10 cellular contexts compared by ENCODE assay signal in genomic region chr15:89812126-89812846, GRCh38. TPM values are rescaled to one million over a fixed set of nuclear protein-coding genes. Genes with fewer than 3 reads are reported as not detected.
A peak's percentile ranks its signal among the peaks of the same experiment; 100 is the strongest.
DNase-seq lines count a peak whose midpoint lies in the region; ATAC-seq and TF ChIP-seq lines count a peak whose summit lies in the region.
"Had no signal": no experiment of that assay in that cellular context is flagged by ENCODE, and none has a peak within 500 bp of the region (broad histone marks: within the 10 kb centered on the region; RNA-seq: fewer than 3 reads in every experiment).

No MANE protein-coding gene starts in this region.

- no peak for TF ChIP-seq POLR2A in stomach (IDR thresholded peaks at IDR 0.05)

- no peaks in the 10 kb centered on the region for H3K36me3 ChIP-seq in stomach

- peaks cover 23 to 42% (median 32%) of the 10 kb centered on the region in 4 donors for H3K4me1 ChIP-seq in stomach

- peaks cover 33% of the 10 kb centered on the region for H3K4me1 Mint-ChIP-seq in MCF 10A (ENCODE audit: insufficient read depth, unreplicated experiment)
- H3K4me1 Mint-ChIP-seq in progenitor cell of endocrine pancreas (ENCODE audit: low read depth) = peaks cover 7% of the 10 kb centered on the region

- BruUV-seq in MCF 10A (replicated peaks; lab: Mats Ljungman, UMichigan) = no TSS peak

- peak; percentile 51 for DNase-seq in HT1080 (ENCODE audit: low read depth)
- peak; percentile 97 for DNase-seq in MCF 10A (ENCODE audit: unreplicated experiment)
- peak; percentile 53 to 87 for DNase-seq in left colon
- DNase-seq in stomach = peak; percentile 74
- no peak for DNase-seq in progenitor cell of endocrine pancreas (ENCODE audit: low spot score, unreplicated experiment)
- no peak for DNase-seq in G401 (ENCODE audit: low spot score)

- POLR2A ChIA-PET in MCF 10A (lab: Yijun Ruan, JAX) = interaction anchor here (0.8 to 4.0 kb wide), 12 partner anchors 9 to 590 kb away, joined by 3 to 22 read pairs (median 4); no protein-coding TSS in a partner anchor

- intact Hi-C loops in MCF 10A (cut with micrococcal nuclease) = loop anchor here (1.0 to 2.0 kb wide), 4 partner anchors 29 to 63 kb away; no protein-coding TSS in a partner anchor
- intact Hi-C loops in left colon (cut with DNase I, micrococcal nuclease) = no loop called here
- intact Hi-C loops in stomach (cut with DNase I; ENCODE audit: low total_unique reads) = no loop called here

- H3K27me3 Mint-ChIP-seq in MCF 10A (ENCODE audit: insufficient read depth, unreplicated experiment) = no peaks in the 10 kb centered on the region
- peaks cover 33% of the 10 kb centered on the region for H3K27me3 Mint-ChIP-seq in progenitor cell of endocrine pancreas

- H3K4me3 Mint-ChIP-seq in MCF 10A (ENCODE audit: unreplicated experiment) (peak overlapping the region; percentile 89), progenitor cell of endocrine pancreas (ENCODE audit: low read depth) (no peak overlapping the region)

- WGBS in stomach, 5 donors = 51 to 68% (median 57%) methylated on average over 6 to 8 of the region's 8 CpGs

- no peaks in the 10 kb centered on the region for H3K9me3 Mint-ChIP-seq in MCF 10A (ENCODE audit: unreplicated experiment)
- H3K9me3 Mint-ChIP-seq in progenitor cell of endocrine pancreas (ENCODE audit: low read depth) = peaks cover 4% of the 10 kb centered on the region

- peak overlapping the region in 1 of 4 donors; percentile 59 for H3K4me3 ChIP-seq in stomach

- H3K36me3 Mint-ChIP-seq in MCF 10A (ENCODE audit: insufficient read depth, unreplicated experiment) (peaks cover 55% of the 10 kb centered on the region), progenitor cell of endocrine pancreas (ENCODE audit: insufficient read depth) (peaks cover 3% of the 10 kb centered on the region)

- CTCF ChIA-PET in MCF 10A (lab: Yijun Ruan, JAX) = interaction anchor here (0.6 to 2.4 kb wide), 9 partner anchors 12 to 77 kb away, joined by 3 to 13 read pairs (median 4); no protein-coding TSS in a partner anchor

- peak overlapping the region; percentile 88 for H3K27ac Mint-ChIP-seq in MCF 10A (ENCODE audit: low read depth, unreplicated experiment)
- H3K27ac Mint-ChIP-seq in progenitor cell of endocrine pancreas = no peak overlapping the region

- H3K27ac ChIP-seq in stomach = peak overlapping the region in 2 of 5 donors; percentile 15 to 39

- no peak for TF ChIP-seq EP300 in stomach (IDR thresholded peaks at IDR 0.05)

- ATAC-seq in left colon = peak; percentile 87
- ATAC-seq in HG02588 (IDR thresholded peaks at IDR 0.05; ENCODE audit: unreplicated experiment) = no peak
- no peak for ATAC-seq in HG03175 (IDR thresholded peaks at IDR 0.05; ENCODE audit: unreplicated experiment)

- peaks cover 0 to 46% (median 22%) of the 10 kb centered on the region in 3 donors for H3K27me3 ChIP-seq in stomach

- H3K9me3 ChIP-seq in stomach = peaks cover 0 to 9% (median 7%) of the 10 kb centered on the region in 4 donors

- in situ Hi-C loops in G401 (cut with HindIII; ENCODE audit: low sequenced_read_pairs) = no loop called here

- TF ChIP-seq CTCF in MCF 10A (IDR thresholded peaks at IDR 0.05; ENCODE audit: unreplicated experiment) = no peak
- no peak for TF ChIP-seq CTCF in stomach (IDR thresholded peaks at IDR 0.05)
- no peak for TF ChIP-seq CTCF in progenitor cell of endocrine pancreas (IDR thresholded peaks at IDR 0.05; ENCODE audit: unreplicated experiment)

RNA-seq across cellular contexts. Expression of gene ANPEP, which starts 2.4 kb away (rescaled TPM):
- 357 and 384 TPM in 2 replicates for total RNA-seq in HT1080 (2014; rRNA removed; shearing (Covaris generic))
- polyA plus RNA-seq in HT1080 (2015; cell fraction: cytosol; rRNA removed) = 340 and 361 TPM in 2 replicates
- 1,086 and 1,306 TPM in 2 replicates for polyA plus RNA-seq in HT1080 (2015; cell fraction: nucleus; rRNA removed)
- total RNA-seq in MCF 10A (2022) (252 and 294 TPM in 2 replicates), left colon (100 to 1,000 TPM; 439 to 623 TPM), stomach (10 to 100 TPM in 2 of 5 donors, 1 to 10 TPM in 2, under 1 TPM in 1; 0.89 to 41.7 (median 5.2) TPM), progenitor cell of endocrine pancreas (1.7 and 1.8 TPM in 2 replicates)
- 1 to 10 TPM; 1.9 to 7.2 (median 5.7) TPM for polyA plus RNA-seq in stomach
- not detected in 2 replicates for total RNA-seq in G401 (2014; rRNA removed; shearing (Covaris generic))

RNA-seq across cellular contexts. Expression of gene MESP2, which starts 36.2 kb away (rescaled TPM):
- total RNA-seq in HT1080 (2014; rRNA removed; shearing (Covaris generic)) = not detected in 2 replicates
- polyA plus RNA-seq in HT1080 (2015; cell fraction: cytosol; rRNA removed) = not detected in 2 replicates
- polyA plus RNA-seq in HT1080 (2015; cell fraction: nucleus; rRNA removed) = not detected in 2 replicates
- total RNA-seq in MCF 10A (2022) (not detected in 2 replicates), left colon (1 to 10 TPM in 1 of 2 donors, under 1 TPM in 1; 0.84 to 1.0 TPM), stomach (not detected), progenitor cell of endocrine pancreas (not detected in 2 replicates)
- under 1 TPM in 2 of 3 donors, not detected in 1; 0.43 to 0.56 TPM for polyA plus RNA-seq in stomach
- not detected in 2 replicates for total RNA-seq in G401 (2014; rRNA removed; shearing (Covaris generic))
- total RNA-seq: skeletal muscle tissue, temporal lobe had no signal

Comparison
In these comparisons a context has a peak if more than half of its experiments do, and no peak if none do; other contexts are left out.
1. DNase-seq: peak in HT1080 (single experiment), MCF 10A (single experiment), left colon (2 of 2) and stomach (single experiment); none in progenitor cell of endocrine pancreas (single experiment) and G401 (single experiment).